In the genomic region with DNA sequence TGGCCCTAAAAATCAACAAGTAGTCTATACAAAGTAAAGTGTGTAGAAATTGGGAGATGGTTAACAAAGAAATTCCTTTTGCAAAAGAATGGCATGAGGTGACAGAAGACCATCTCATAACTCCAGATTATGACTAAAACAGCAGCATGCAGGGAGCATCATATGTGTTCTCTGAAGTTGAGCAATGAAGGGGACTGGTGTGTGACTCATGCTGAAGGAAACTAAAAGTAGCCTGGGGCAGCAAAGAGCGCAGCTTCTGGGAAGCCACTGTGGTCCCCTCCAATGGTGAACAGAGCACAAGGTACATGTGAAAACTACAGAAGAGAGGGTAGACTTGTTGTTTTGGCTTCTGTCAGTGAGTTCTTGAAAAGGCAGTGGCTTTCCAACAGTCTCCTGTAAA, we compare ENCODE assay signal across 12 cellular contexts.
DNase-seq lines count a peak whose midpoint lies in the region; ATAC-seq, FAIRE-seq and TF ChIP-seq lines count a peak whose summit lies in the region.
"Had no signal": no experiment of that assay in that cellular context is flagged by ENCODE, and none has a peak within 500 bp of the region (broad histone marks: within the 10 kb centered on the region; RNA-seq: fewer than 3 reads in every experiment).

No MANE protein-coding gene starts in this region.

- H3K27ac Mint-ChIP-seq in MCF 10A (ENCODE audit: low read depth, unreplicated experiment) = peak overlapping the region; percentile 36
- H3K27ac Mint-ChIP-seq in CD8-positive, alpha-beta T cell = no peak overlapping the region

- TF ChIP-seq POLR2A in sigmoid colon (IDR thresholded peaks at IDR 0.05) = no peak

- no peaks in the 10 kb centered on the region for H3K36me3 ChIP-seq in sigmoid colon
- no peaks in the 10 kb centered on the region for H3K36me3 ChIP-seq in CD8-positive, alpha-beta T cell (ENCODE audit: insufficient read depth, low read length)
- H3K36me3 ChIP-seq: ovary had no signal

- H3K27ac ChIP-seq in sigmoid colon = peak overlapping the region; percentile 43 to 71 (median 62)
- H3K27ac ChIP-seq in CD8-positive, alpha-beta T cell (ENCODE audit: low read depth, low read length) = no peak overlapping the region
- H3K27ac ChIP-seq: ovary had no signal

- no peaks in the 10 kb centered on the region for H3K9me3 Mint-ChIP-seq in MCF 10A (ENCODE audit: unreplicated experiment)
- H3K9me3 Mint-ChIP-seq in CD8-positive, alpha-beta T cell = peaks cover 4% of the 10 kb centered on the region

- ATAC-seq in GM21360 (IDR thresholded peaks at IDR 0.05; ENCODE audit: unreplicated experiment) (peak; percentile 68), HG03159 (IDR thresholded peaks at IDR 0.05; ENCODE audit: unreplicated experiment) (no peak), HG03432 (IDR thresholded peaks at IDR 0.05; ENCODE audit: unreplicated experiment) (no peak)
- ATAC-seq in CD8-positive, alpha-beta T cell = no peak

- no peaks in the 10 kb centered on the region for H3K36me3 Mint-ChIP-seq in MCF 10A (ENCODE audit: insufficient read depth, unreplicated experiment)
- no peaks in the 10 kb centered on the region for H3K36me3 Mint-ChIP-seq in CD8-positive, alpha-beta T cell

- intact Hi-C loops in MCF 10A (cut with micrococcal nuclease) = no loop called here
- intact Hi-C loops in sigmoid colon (cut with DNase I) = no loop called here
- intact Hi-C loops in CD8-positive, alpha-beta T cell (cut with DNase I, micrococcal nuclease) = no loop called here

- no peak for TF ChIP-seq EP300 in sigmoid colon (IDR thresholded peaks at IDR 0.05)

- no peak overlapping the region for H3K4me3 Mint-ChIP-seq in MCF 10A (ENCODE audit: unreplicated experiment)
- no peak overlapping the region for H3K4me3 Mint-ChIP-seq in CD8-positive, alpha-beta T cell

- 81 to 85% methylated on average over 1 of the region's 1 CpG for WGBS in sigmoid colon, 2 donors

- no peaks in the 10 kb centered on the region for H3K27me3 Mint-ChIP-seq in MCF 10A (ENCODE audit: insufficient read depth, unreplicated experiment)
- no peaks in the 10 kb centered on the region for H3K27me3 Mint-ChIP-seq in CD8-positive, alpha-beta T cell (ENCODE audit: low read depth)

- peak; percentile 51 for DNase-seq in HT1080 (ENCODE audit: low read depth)
- DNase-seq in MCF 10A (ENCODE audit: unreplicated experiment) = peak; percentile 77
- peak; percentile 74 for DNase-seq in sigmoid colon
- DNase-seq in CD8-positive, alpha-beta T cell = no peak
- no peak for DNase-seq in GM19239 (ENCODE audit: insufficient read length, low spot score)
- DNase-seq: activated effector memory CD4-positive, alpha-beta T cell treated with Interleukin-2 at 50 U/mL for 16 hours; NCI-H146; SW 1271 had no signal

- peaks cover 0 to 25% (median 16%) of the 10 kb centered on the region in 4 donors for H3K4me1 ChIP-seq in sigmoid colon
- H3K4me1 ChIP-seq in CD8-positive, alpha-beta T cell (ENCODE audit: insufficient read depth, low read length) = no peaks in the 10 kb centered on the region

- TF ChIP-seq CTCF in MCF 10A (IDR thresholded peaks at IDR 0.05; ENCODE audit: unreplicated experiment) (no peak), sigmoid colon (IDR thresholded peaks at IDR 0.05) (no peak)
- TF ChIP-seq CTCF in CD8-positive, alpha-beta T cell (IDR thresholded peaks at IDR 0.05) = no peak

- no peaks in the 10 kb centered on the region for H3K27me3 ChIP-seq in sigmoid colon
- no peaks in the 10 kb centered on the region for H3K27me3 ChIP-seq in CD8-positive, alpha-beta T cell (ENCODE audit: insufficient read depth, low read length)
- H3K27me3 ChIP-seq: ovary had no signal

- no peak overlapping the region for H3K4me3 ChIP-seq in sigmoid colon
- no peak overlapping the region for H3K4me3 ChIP-seq in CD8-positive, alpha-beta T cell (ENCODE audit: low read depth, low read length)
- H3K4me3 ChIP-seq: ovary had no signal

- CTCF ChIA-PET in MCF 10A (lab: Yijun Ruan, JAX) = no interaction called here
- CTCF ChIA-PET in CD8-positive, alpha-beta T cell (lab: Charles Lee) = no interaction called here

- FAIRE-seq in GM19239 (lab: Jason Lieb, UNC) = no peak

- POLR2A ChIA-PET in MCF 10A (lab: Yijun Ruan, JAX) = interaction anchor here (0.6 kb wide), 1 partner anchor 227 kb away, joined by 3 read pairs; no protein-coding TSS in a partner anchor
- POLR2A ChIA-PET in CD8-positive, alpha-beta T cell (lab: Charles Lee) = no interaction called here

- H3K9me3 ChIP-seq in sigmoid colon = no peaks in the 10 kb centered on the region
- H3K9me3 ChIP-seq in CD8-positive, alpha-beta T cell (ENCODE audit: low read length) = no peaks in the 10 kb centered on the region
- H3K9me3 ChIP-seq: ovary had no signal

- BruUV-seq in MCF 10A (replicated peaks; lab: Mats Ljungman, UMichigan) = no TSS peak

- peaks cover 5% of the 10 kb centered on the region for H3K4me1 Mint-ChIP-seq in MCF 10A (ENCODE audit: insufficient read depth, unreplicated experiment)
- no peaks in the 10 kb centered on the region for H3K4me1 Mint-ChIP-seq in CD8-positive, alpha-beta T cell (ENCODE audit: low read depth)

Comparison
In these comparisons a context has a peak if more than half of its experiments do, and no peak if none do; other contexts are left out.
1. DNase-seq: peak in HT1080 (single experiment), MCF 10A (single experiment) and sigmoid colon (single experiment); none in CD8-positive, alpha-beta T cell (0 of 7) and GM19239 (single experiment).